14 cellular contexts compared by ENCODE assay signal in the genomic region with DNA sequence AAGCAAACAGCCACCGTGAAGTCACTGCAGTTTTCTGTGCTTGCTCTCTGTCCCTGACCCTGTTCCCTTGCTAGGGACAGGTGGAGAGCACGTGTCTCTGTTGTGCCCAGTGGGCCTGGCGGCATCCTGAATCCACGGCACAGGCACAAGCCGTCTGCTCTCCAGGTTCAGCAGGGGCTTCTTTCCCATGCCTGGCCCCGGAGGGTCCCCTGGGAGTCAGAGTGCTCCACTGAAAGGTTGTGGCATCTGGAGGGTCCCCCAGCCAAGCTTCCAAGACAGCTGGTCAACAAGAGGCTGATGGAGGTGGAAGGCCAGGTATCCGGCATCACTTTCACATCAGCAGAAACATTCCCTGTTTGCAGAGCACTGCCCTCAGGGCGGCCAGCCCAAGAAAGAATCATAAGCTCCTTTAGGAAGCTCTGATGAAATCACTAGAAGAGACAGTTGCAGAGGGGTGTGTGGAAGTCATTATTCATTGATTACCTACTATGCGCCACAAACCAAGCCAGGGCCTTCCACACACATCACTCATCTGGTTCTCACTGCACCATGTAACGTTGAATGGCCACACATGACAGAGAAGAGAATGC.
DNase-seq lines count a peak whose midpoint lies in the region; TF ChIP-seq lines count a peak whose summit lies in the region.
"Had no signal": no experiment of that assay in that cellular context is flagged by ENCODE, and none has a peak within 500 bp of the region (broad histone marks: within the 10 kb centered on the region; RNA-seq: fewer than 3 reads in every experiment).

No MANE protein-coding gene starts in this region.

- DNase-seq in ecto neural progenitor cell (ENCODE audit: low spot score), result peak; percentile 35
- peak; percentile 55 for DNase-seq in esophagus muscularis mucosa (ENCODE audit: extremely low spot score)
- DNase-seq in mucosa of gallbladder (ENCODE audit: low spot score), result peak; percentile 5
- no peak for DNase-seq in amniotic stem cell (lab: John Stamatoyannopoulos, UW)
- no peak for DNase-seq in DMS79 treated with DMSO at 0.1 percent for 48 hours (lab: John Stamatoyannopoulos, UW)
- no peak for DNase-seq in DMS153 treated with DMSO at 0.1 percent for 48 hours (lab: John Stamatoyannopoulos, UW; ENCODE audit: unreplicated experiment)
- DNase-seq: BE2C, Caco-2, DMS53, GM23248, H7 had no signal

- intact Hi-C loops in esophagus muscularis mucosa (cut with DNase I), result no loop called here

- no peak for TF ChIP-seq EP300 in esophagus muscularis mucosa (IDR thresholded peaks at IDR 0.05)

- WGBS in esophagus muscularis mucosa, result 88% methylated on average over 6 of the region's 10 CpGs

- H3K27ac ChIP-seq in esophagus muscularis mucosa (replicated peaks in 1 of 4), result no peak overlapping the region
- H3K27ac ChIP-seq: A549, C4-2B, GM23248 had no signal

- TF ChIP-seq CTCF in esophagus muscularis mucosa (IDR thresholded peaks at IDR 0.05), result no peak

- no peaks in the 10 kb centered on the region for H3K36me3 ChIP-seq in esophagus muscularis mucosa
- H3K36me3 ChIP-seq: BE2C had no signal

- H3K4me3 ChIP-seq in esophagus muscularis mucosa, result no peak overlapping the region
- H3K4me3 ChIP-seq: A549, GM12878, GM23248 had no signal

- peaks cover 0 to 7% (median 0%) of the 10 kb centered on the region in 4 donors for H3K27me3 ChIP-seq in esophagus muscularis mucosa

- no peaks in the 10 kb centered on the region for H3K9me3 ChIP-seq in esophagus muscularis mucosa
- H3K9me3 ChIP-seq: A549, BE2C, Caco-2 had no signal

- no peak for TF ChIP-seq POLR2A in esophagus muscularis mucosa (IDR thresholded peaks at IDR 0.05; ENCODE audit: low read depth)

- H3K4me1 ChIP-seq in esophagus muscularis mucosa, result no peaks in the 10 kb centered on the region
- H3K4me1 ChIP-seq: A549, BE2C, Caco-2 had no signal

Comparison
In these comparisons a context has a peak if more than half of its experiments do, and no peak if none do; other contexts are left out.
1. DNase-seq: peak in ecto neural progenitor cell (single experiment), esophagus muscularis mucosa (single experiment) and mucosa of gallbladder (single experiment); none in amniotic stem cell (single experiment), DMS79 treated with DMSO at 0.1 percent for 48 hours (single experiment) and DMS153 treated with DMSO at 0.1 percent for 48 hours (single experiment).